In the genomic region with DNA sequence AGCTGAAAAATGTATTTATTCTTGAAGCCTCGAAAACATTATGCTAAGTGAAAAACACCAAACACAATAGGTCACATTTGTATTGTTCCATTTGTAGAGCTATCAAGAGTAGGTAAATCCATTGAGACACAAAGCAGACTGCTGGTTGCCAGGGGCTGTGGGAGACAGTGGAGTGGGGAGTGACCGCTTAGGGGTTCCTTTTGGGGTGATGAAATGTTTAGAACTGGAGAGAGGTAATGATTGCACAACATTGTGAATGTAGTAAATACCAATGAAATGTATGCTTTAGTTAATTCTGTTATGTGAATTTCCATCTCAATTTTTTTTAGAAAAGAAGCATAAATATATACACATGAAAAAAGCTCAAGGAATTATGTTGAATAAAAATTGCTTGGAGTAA, we compare ENCODE assay signal across 19 cellular contexts. TPM values are rescaled to one million over a fixed set of nuclear protein-coding genes. Genes with fewer than 3 reads are reported as not detected.
A peak's percentile ranks its signal among the peaks of the same experiment; 100 is the strongest.
DNase-seq lines count a peak whose midpoint lies in the region; ATAC-seq, FAIRE-seq and TF ChIP-seq lines count a peak whose summit lies in the region.
"Had no signal": no experiment of that assay in that cellular context is flagged by ENCODE, and none has a peak within 500 bp of the region (broad histone marks: within the 10 kb centered on the region; RNA-seq: fewer than 3 reads in every experiment).

No MANE protein-coding gene starts in this region.

- peak; percentile 18 for DNase-seq in activated CD4-positive, alpha-beta T cell treated with anti-CD3 and anti-CD28 coated beads, Interleukin-2, amount 10 ng/mL, durations not matched to agents 24 days and 14 days
- no peak for DNase-seq in activated CD4-positive, alpha-beta T cell treated with anti-CD3 and anti-CD28 coated beads for 48 hours
- DNase-seq in adipocyte (ENCODE audit: low read depth) (peak; percentile 52), H1 (ENCODE audit: low read depth in 1 of 2, low spot score in 2 of 2) (no peak), KG1 (lab: John Stamatoyannopoulos, UW) (no peak)
- no peak for DNase-seq in activated CD4-positive, alpha-beta memory T cell treated with anti-CD3 and anti-CD28 coated beads, Interleukin-2, amount 10 ng/mL, durations not matched to agents 7 days and 5 days
- DNase-seq: 8988T; CD4-positive, alpha-beta memory T cell; DMS153; DMS79; GDM1; H9 had no signal

- no peak overlapping the region for H2BK20ac ChIP-seq in H1 (ENCODE audit: low read length)

- CTCF ChIA-PET in H1 (lab: Charles Lee; ENCODE audit: partially characterized antibody) = interaction anchor here (0.9 to 2.3 kb wide), 6 partner anchors 10 to 520 kb away, joined by 3 to 36 read pairs (median 6); partner anchors contain the start of gene KCTD18
- CTCF ChIA-PET in activated CD4-positive, alpha-beta memory T cell treated with anti-CD3 and anti-CD28 coated beads, Interleukin-2, amount 10 ng/mL, durations not matched to agents 7 days and 5 days (lab: Charles Lee) = interaction anchor here (0.6 to 3.6 kb wide), 4 partner anchors 9 to 82 kb away, joined by 3 to 22 read pairs (median 12); partner anchors contain the start of gene KCTD18

- peaks cover 55% of the 10 kb centered on the region for H3K36me3 Mint-ChIP-seq in activated CD4-positive, alpha-beta T cell treated with anti-CD3 and anti-CD28 coated beads, Interleukin-2, amount 10 ng/mL, durations not matched to agents 24 days and 14 days (ENCODE audit: low read depth)
- peaks cover 80% of the 10 kb centered on the region for H3K36me3 Mint-ChIP-seq in stimulated activated memory B cell treated with anti-CD40 and anti-IgM and Interleukin-4, amounts not matched to agents 10 μg/mL and 1 μg/mL and 100 μg/mL, for 72 hours
- peaks cover 65% of the 10 kb centered on the region for H3K36me3 Mint-ChIP-seq in activated CD4-positive, alpha-beta memory T cell treated with anti-CD3 and anti-CD28 coated beads, Interleukin-2, amount 10 ng/mL, durations not matched to agents 7 days and 5 days (ENCODE audit: low read depth)

- H4K8ac ChIP-seq in H1 (ENCODE audit: extremely low read depth, insufficient read depth, low read length) = no peak overlapping the region

- ATAC-seq in stimulated activated memory B cell treated with anti-CD40 and anti-IgM and Interleukin-4, amounts not matched to agents 10 μg/mL and 1 μg/mL and 100 μg/mL, for 72 hours = no peak
- ATAC-seq: GM23338 had no signal

- no peak overlapping the region for H3K4me2 ChIP-seq in H1 (ENCODE audit: insufficient read depth in 1 of 2, low read depth in 2 of 2, low read length in 2 of 2)
- H3K4me2 ChIP-seq: BLaER1, GM23338 had no signal

- no peak overlapping the region for H2AK5ac ChIP-seq in H1 (ENCODE audit: low read depth, low read length)

- no peaks in the 10 kb centered on the region for H3K27me3 Mint-ChIP-seq in activated CD4-positive, alpha-beta T cell treated with anti-CD3 and anti-CD28 coated beads, Interleukin-2, amount 10 ng/mL, durations not matched to agents 24 days and 14 days
- H3K27me3 Mint-ChIP-seq in stimulated activated memory B cell treated with anti-CD40 and anti-IgM and Interleukin-4, amounts not matched to agents 10 μg/mL and 1 μg/mL and 100 μg/mL, for 72 hours = no peaks in the 10 kb centered on the region
- H3K27me3 Mint-ChIP-seq in activated CD4-positive, alpha-beta memory T cell treated with anti-CD3 and anti-CD28 coated beads, Interleukin-2, amount 10 ng/mL, durations not matched to agents 7 days and 5 days = no peaks in the 10 kb centered on the region
- H3K27me3 Mint-ChIP-seq: CD4-positive, alpha-beta memory T cell had no signal

- H2BK5ac ChIP-seq in H1 (ENCODE audit: low read depth, low read length) = no peak overlapping the region

- no peak overlapping the region for H3K4me3 Mint-ChIP-seq in activated CD4-positive, alpha-beta T cell treated with anti-CD3 and anti-CD28 coated beads, Interleukin-2, amount 10 ng/mL, durations not matched to agents 24 days and 14 days
- no peak overlapping the region for H3K4me3 Mint-ChIP-seq in stimulated activated memory B cell treated with anti-CD40 and anti-IgM and Interleukin-4, amounts not matched to agents 10 μg/mL and 1 μg/mL and 100 μg/mL, for 72 hours
- no peak overlapping the region for H3K4me3 Mint-ChIP-seq in activated CD4-positive, alpha-beta memory T cell treated with anti-CD3 and anti-CD28 coated beads, Interleukin-2, amount 10 ng/mL, durations not matched to agents 7 days and 5 days
- H3K4me3 Mint-ChIP-seq: CD14-positive monocyte; CD4-positive, alpha-beta memory T cell; GM23338; H9 had no signal

- TF ChIP-seq POLR2A in H1 (IDR thresholded peaks at IDR 0.05; ENCODE audit: control extremely low read depth in 1 of 2, low read depth in 2 of 2, low read length in 2 of 2) = no peak

- H3K4me1 ChIP-seq in adipocyte (ENCODE audit: control insufficient read depth, insufficient read depth, low read length) = no peaks in the 10 kb centered on the region
- H3K4me1 ChIP-seq in H1 (replicated peaks in 1 of 4; ENCODE audit: control insufficient read depth in 3 of 4, insufficient read depth in 4 of 4, low read length in 3 of 4) = peaks cover 0 to 2% (median 0%) of the 10 kb centered on the region in 4 experiments; a peak in 2 of 7 replicates
- H3K4me1 ChIP-seq: BLaER1 had no signal

- TF ChIP-seq CTCF in H1 (IDR thresholded peaks at IDR 0.05; ENCODE audit: control extremely low read depth in 1 of 3, insufficient read depth in 1 of 3, low read depth in 1 of 3, low read length in 3 of 3) = no peak

- no peaks in the 10 kb centered on the region for H3K9me3 ChIP-seq in adipocyte (ENCODE audit: control insufficient read depth, low read length)
- no peaks in the 10 kb centered on the region for H3K9me3 ChIP-seq in H1 (ENCODE audit: insufficient read depth in 2 of 2, low read depth in 1 of 2, low read length in 1 of 2)
- H3K9me3 ChIP-seq: BLaER1 had no signal

- H3K9me3 Mint-ChIP-seq in activated CD4-positive, alpha-beta T cell treated with anti-CD3 and anti-CD28 coated beads, Interleukin-2, amount 10 ng/mL, durations not matched to agents 24 days and 14 days = no peaks in the 10 kb centered on the region
- H3K9me3 Mint-ChIP-seq in stimulated activated memory B cell treated with anti-CD40 and anti-IgM and Interleukin-4, amounts not matched to agents 10 μg/mL and 1 μg/mL and 100 μg/mL, for 72 hours = no peaks in the 10 kb centered on the region
- no peaks in the 10 kb centered on the region for H3K9me3 Mint-ChIP-seq in activated CD4-positive, alpha-beta memory T cell treated with anti-CD3 and anti-CD28 coated beads, Interleukin-2, amount 10 ng/mL, durations not matched to agents 7 days and 5 days
- H3K9me3 Mint-ChIP-seq: CD14-positive monocyte; CD4-positive, alpha-beta memory T cell had no signal

- H3K27me3 ChIP-seq in adipocyte (replicated peaks; ENCODE audit: control insufficient read depth, insufficient read depth, low read length) = no peaks in the 10 kb centered on the region
- H3K27me3 ChIP-seq in H1 (replicated peaks in 1 of 4; ENCODE audit: control insufficient read depth in 3 of 4, extremely low read depth in 1 of 4, insufficient read depth in 3 of 4, low read length in 3 of 4) = no peaks in the 10 kb centered on the region
- H3K27me3 ChIP-seq: BLaER1 had no signal

- POLR2A ChIA-PET in H1 (lab: Charles Lee; ENCODE audit: partially characterized antibody) = interaction anchor here (0.5 kb wide), 1 partner anchor 713 kb away, joined by 3 read pairs; no protein-coding TSS in a partner anchor
- POLR2A ChIA-PET in activated CD4-positive, alpha-beta memory T cell treated with anti-CD3 and anti-CD28 coated beads, Interleukin-2, amount 10 ng/mL, durations not matched to agents 7 days and 5 days (lab: Charles Lee) = interaction anchor here (0.6 to 2.0 kb wide), 4 partner anchors 9 to 1727 kb away, joined by 3 to 5 read pairs (median 4); partner anchors contain the start of gene KCTD18

- FAIRE-seq in H1 (lab: Jason Lieb, UNC) = no peak
- FAIRE-seq: GM12892, GM18507, HTR-8/SVneo had no signal

- TF ChIP-seq RAD21 in H1 (IDR thresholded peaks at IDR 0.05 in 1 of 2, conservative IDR thresholded peaks at IDR 0.05 in 1 of 2; ENCODE audit: low read depth in 2 of 2, low read length in 2 of 2) = no peak

- TF ChIP-seq EP300 in H1 (IDR thresholded peaks at IDR 0.05; ENCODE audit: borderline replicate concordance in 1 of 2, low read depth in 2 of 2, low read length in 2 of 2) = no peak

- no peak overlapping the region for H3K4ac ChIP-seq in H1 (replicated peaks; ENCODE audit: insufficient read length, low read depth, low read length)

- no peak overlapping the region for H3K27ac Mint-ChIP-seq in activated CD4-positive, alpha-beta T cell treated with anti-CD3 and anti-CD28 coated beads, Interleukin-2, amount 10 ng/mL, durations not matched to agents 24 days and 14 days
- no peak overlapping the region for H3K27ac Mint-ChIP-seq in stimulated activated memory B cell treated with anti-CD40 and anti-IgM and Interleukin-4, amounts not matched to agents 10 μg/mL and 1 μg/mL and 100 μg/mL, for 72 hours
- H3K27ac Mint-ChIP-seq in activated CD4-positive, alpha-beta memory T cell treated with anti-CD3 and anti-CD28 coated beads, Interleukin-2, amount 10 ng/mL, durations not matched to agents 7 days and 5 days = no peak overlapping the region
- H3K27ac Mint-ChIP-seq: GM23338 had no signal

- no peak overlapping the region for H3K27ac ChIP-seq in H1 (ENCODE audit: low read depth, low read length)
- H3K27ac ChIP-seq: BLaER1 had no signal

- H3K4me3 ChIP-seq in adipocyte (ENCODE audit: low read length) (no peak overlapping the region), H1 (ENCODE audit: extremely low read depth in 1 of 4, insufficient read depth in 2 of 4, low read depth in 3 of 4, low read length in 4 of 4) (no peak overlapping the region)
- H3K4me3 ChIP-seq: BLaER1, GM23338 had no signal

- no peaks in the 10 kb centered on the region; the same call in 1 of the 2 replicates for H3K23me2 ChIP-seq in H1 (ENCODE audit: low read depth, low read length)

- H3K18ac ChIP-seq in H1 (ENCODE audit: extremely low read depth, low read length) = no peak overlapping the region

- 93% methylated on average over 2 of the region's 2 CpGs; no CpG with 5 or more reads in 1 of the 2 experiments for WGBS in H1 (ENCODE audit: extremely low coverage in 1 of 2, insufficient coverage in 1 of 2, insufficient read length in 1 of 2, insufficient replicate concordance in 2 of 2, low coverage in 1 of 2, low lambda C conversion rate in 2 of 2, missing lambda C conversion rate in 1 of 2), 2 experiments

- H3K14ac ChIP-seq in H1 (ENCODE audit: insufficient read length) = no peak overlapping the region

- H3K36me3 ChIP-seq in adipocyte (ENCODE audit: control insufficient read depth, insufficient read depth, low read length, severe bottlenecking) = peaks cover 71% of the 10 kb centered on the region
- H3K36me3 ChIP-seq in H1 (ENCODE audit: control insufficient read depth in 2 of 4, insufficient read depth in 4 of 4, low read length in 3 of 4) = peaks cover 0 to 13% (median 0%) of the 10 kb centered on the region in 4 experiments; a peak in 2 of 8 replicates

- H4K5ac ChIP-seq in H1 (ENCODE audit: insufficient read length, low read depth, low read length) = no peak overlapping the region

- intact Hi-C loops in activated CD4-positive, alpha-beta T cell treated with anti-CD3 and anti-CD28 coated beads, Interleukin-2, amount 10 ng/mL, durations not matched to agents 24 days and 14 days (cut with micrococcal nuclease) = no loop called here

- no peak overlapping the region for H4K91ac ChIP-seq in H1 (replicated peaks; ENCODE audit: insufficient read length, low read length)

- no peaks in the 10 kb centered on the region for H3K79me1 ChIP-seq in H1 (ENCODE audit: low read depth, low read length)

- H3K9ac ChIP-seq in adipocyte (ENCODE audit: low read length) = no peak overlapping the region
- no peak overlapping the region for H3K9ac ChIP-seq in H1 (replicated peaks in 1 of 4; ENCODE audit: extremely low read depth in 1 of 4, low read depth in 3 of 4, low read length in 3 of 4)
- H3K9ac ChIP-seq: BLaER1 had no signal

- no peak overlapping the region for H2BK120ac ChIP-seq in H1 (replicated peaks; ENCODE audit: low read depth, low read length)

- peaks cover 1% of the 10 kb centered on the region for H3K4me1 Mint-ChIP-seq in activated CD4-positive, alpha-beta T cell treated with anti-CD3 and anti-CD28 coated beads, Interleukin-2, amount 10 ng/mL, durations not matched to agents 24 days and 14 days
- H3K4me1 Mint-ChIP-seq in stimulated activated memory B cell treated with anti-CD40 and anti-IgM and Interleukin-4, amounts not matched to agents 10 μg/mL and 1 μg/mL and 100 μg/mL, for 72 hours = no peaks in the 10 kb centered on the region
- H3K4me1 Mint-ChIP-seq in activated CD4-positive, alpha-beta memory T cell treated with anti-CD3 and anti-CD28 coated beads, Interleukin-2, amount 10 ng/mL, durations not matched to agents 7 days and 5 days = no peaks in the 10 kb centered on the region
- H3K4me1 Mint-ChIP-seq: GM23338 had no signal

- H2AFZ ChIP-seq in H1 (ENCODE audit: low read length) = no peak overlapping the region
- H2AFZ ChIP-seq: GM23338 had no signal

- no peak overlapping the region for H2BK12ac ChIP-seq in H1 (ENCODE audit: low read depth, low read length)

- H3K79me2 ChIP-seq in H1 (ENCODE audit: control insufficient read depth in 1 of 2, insufficient read depth in 2 of 2, low read length in 2 of 2) = no peaks in the 10 kb centered on the region

- H2BK15ac ChIP-seq in H1 (ENCODE audit: low read length) = no peak overlapping the region

- no peaks in the 10 kb centered on the region for H4K20me1 ChIP-seq in H1 (replicated peaks in 1 of 2; ENCODE audit: control insufficient read depth in 1 of 2, insufficient read depth in 2 of 2, low read length in 2 of 2)
- H4K20me1 ChIP-seq: BLaER1 had no signal

- no peak overlapping the region for H3K56ac ChIP-seq in H1 (replicated peaks; ENCODE audit: insufficient read length, low read depth, low read length)

- no peak overlapping the region for H3K23ac ChIP-seq in H1 (ENCODE audit: insufficient read length)

RNA-seq across cellular contexts. Expression of gene KCTD18, which starts 15.8 kb away (rescaled TPM):
- 13.3 and 14.2 TPM in 2 replicates for total RNA-seq in activated CD4-positive, alpha-beta T cell treated with anti-CD3 and anti-CD28 coated beads, Interleukin-2, amount 10 ng/mL, durations not matched to agents 24 days and 14 days
- total RNA-seq in H1 (2021; fragmentation: NEBNext Ultra II Directional; extraction: Animal tissue kit (Norgen Biotek cat#: 25700)) = 3.1 and 3.3 TPM in 2 replicates
- 1.6 and 2.1 TPM in 2 replicates for polyA plus RNA-seq in H1 (2011; rRNA removed)
- 2.9 TPM for polyA plus RNA-seq in H1 (2011; cell fraction: cytosol; rRNA removed)
- 2.0 TPM for polyA plus RNA-seq in H1 (2011; cell fraction: nucleus; rRNA removed)
- 1.9 to 3.3 TPM (median 2.3 TPM) in 4 replicates for polyA plus RNA-seq in H1 (2012, experiment 1 of 2)
- polyA plus RNA-seq in H1 (2012, experiment 2 of 2) = 0.37 TPM
- 2.1 TPM for polyA plus RNA-seq in H1 (2013, experiment 1 of 2)
- polyA plus RNA-seq in H1 (2013, experiment 2 of 2) = 1.7 TPM
- 1.8 and 2.7 TPM in 2 replicates for polyA minus RNA-seq in H1 (2011; rRNA and poly(A)+ RNA removed)
- polyA minus RNA-seq in H1 (2011; cell fraction: cytosol; rRNA and poly(A)+ RNA removed) = 1.8 TPM
- 2.6 TPM for polyA minus RNA-seq in H1 (2011; cell fraction: nucleus; rRNA and poly(A)+ RNA removed)
- 10 to 100 TPM; 17.5 to 18.8 TPM for total RNA-seq in activated CD4-positive, alpha-beta memory T cell treated with anti-CD3 and anti-CD28 coated beads, Interleukin-2, amount 10 ng/mL, durations not matched to agents 7 days and 5 days

RNA-seq across cellular contexts. Expression of gene SGO2, which starts 32.0 kb away (rescaled TPM):
- total RNA-seq in activated CD4-positive, alpha-beta T cell treated with anti-CD3 and anti-CD28 coated beads, Interleukin-2, amount 10 ng/mL, durations not matched to agents 24 days and 14 days = 25.7 and 27.2 TPM in 2 replicates
- 29.0 and 33.2 TPM in 2 replicates for total RNA-seq in H1 (2021; fragmentation: NEBNext Ultra II Directional; extraction: Animal tissue kit (Norgen Biotek cat#: 25700))
- polyA plus RNA-seq in H1 (2011; rRNA removed) = 1.6 and 2.4 TPM in 2 replicates
- 7.7 TPM for polyA plus RNA-seq in H1 (2011; cell fraction: cytosol; rRNA removed)
- polyA plus RNA-seq in H1 (2011; cell fraction: nucleus; rRNA removed) = 2.7 TPM
- 5.3 to 14.1 TPM (median 6.1 TPM) in 4 replicates for polyA plus RNA-seq in H1 (2012, experiment 1 of 2)
- polyA plus RNA-seq in H1 (2012, experiment 2 of 2) = 0.71 TPM
- polyA plus RNA-seq in H1 (2013, experiment 1 of 2) = 27.9 TPM
- 26.3 TPM for polyA plus RNA-seq in H1 (2013, experiment 2 of 2)
- polyA minus RNA-seq in H1 (2011; rRNA and poly(A)+ RNA removed) = 9.7 and 12.4 TPM in 2 replicates
- 11.2 TPM for polyA minus RNA-seq in H1 (2011; cell fraction: cytosol; rRNA and poly(A)+ RNA removed)
- polyA minus RNA-seq in H1 (2011; cell fraction: nucleus; rRNA and poly(A)+ RNA removed) = 39.2 TPM
- total RNA-seq in activated CD4-positive, alpha-beta memory T cell treated with anti-CD3 and anti-CD28 coated beads, Interleukin-2, amount 10 ng/mL, durations not matched to agents 7 days and 5 days = 10 to 100 TPM; 44.2 to 45.3 TPM

Comparison
In these comparisons a context has a peak if more than half of its experiments do, and no peak if none do; other contexts are left out.
1. DNase-seq: peak in activated CD4-positive, alpha-beta T cell treated with anti-CD3 and anti-CD28 coated beads, Interleukin-2, amount 10 ng/mL, durations not matched to agents 24 days and 14 days (single experiment) and adipocyte (single experiment); none in activated CD4-positive, alpha-beta T cell treated with anti-CD3 and anti-CD28 coated beads for 48 hours (single experiment), H1 (0 of 2), KG1 (single experiment) and activated CD4-positive, alpha-beta memory T cell treated with anti-CD3 and anti-CD28 coated beads, Interleukin-2, amount 10 ng/mL, durations not matched to agents 7 days and 5 days (single experiment).